In the genomic region with DNA sequence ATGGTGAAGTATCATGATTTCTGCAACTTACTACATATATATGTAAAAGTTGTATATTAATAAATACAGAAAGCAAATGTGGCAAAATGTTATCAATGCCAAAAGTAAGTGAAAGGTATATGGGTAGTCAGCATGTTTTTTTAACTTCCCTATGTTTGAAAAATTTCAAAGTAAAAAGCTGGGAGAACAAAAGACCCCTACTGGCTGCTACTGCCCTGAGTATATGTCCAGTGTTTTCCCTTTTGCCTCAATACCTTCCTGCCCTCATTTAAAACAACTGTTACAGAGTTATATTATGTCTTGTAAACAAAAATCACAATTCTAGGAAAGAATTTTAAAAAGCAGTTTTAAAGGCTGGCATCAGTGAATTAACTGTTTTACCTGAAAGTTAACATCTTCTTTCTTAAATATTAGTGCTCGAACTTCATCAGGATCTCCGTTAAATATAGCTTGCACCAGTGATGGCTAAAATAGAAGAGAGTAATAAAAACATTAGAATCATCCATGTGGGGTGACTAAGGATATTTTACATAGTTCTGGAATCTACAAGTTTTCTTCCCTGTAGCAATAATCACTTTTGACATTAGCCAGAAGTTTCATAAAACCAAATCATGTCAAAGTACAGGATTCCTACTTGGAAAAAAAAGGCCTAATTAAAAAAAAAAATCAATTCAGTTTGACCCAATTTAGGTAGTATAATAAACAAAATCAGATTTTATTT, we compare ENCODE assay signal across 9 cellular contexts. TPM values are rescaled to one million over a fixed set of nuclear protein-coding genes. Genes with fewer than 3 reads are reported as not detected.
DNase-seq lines count a peak whose midpoint lies in the region; ATAC-seq and TF ChIP-seq lines count a peak whose summit lies in the region.
"Had no signal": no experiment of that assay in that cellular context is flagged by ENCODE, and none has a peak within 500 bp of the region (broad histone marks: within the 10 kb centered on the region; RNA-seq: fewer than 3 reads in every experiment).

No MANE protein-coding gene starts in this region.

- H3K27ac ChIP-seq in cardiac muscle cell (no peak overlapping the region), upper lobe of right lung (peak overlapping the region; percentile 80)

- peaks cover 37% of the 10 kb centered on the region for H3K4me1 Mint-ChIP-seq in activated T-helper 17 cell treated with anti-CD3 and anti-CD28 coated beads, Interleukin-2, amount 50 U/mL, for 72 hours

- ATAC-seq in activated T-helper 17 cell treated with anti-CD3 and anti-CD28 coated beads, Interleukin-2, amount 50 U/mL, for 72 hours (replicated peaks), result no peak
- ATAC-seq in upper lobe of right lung, result no peak
- no peak for ATAC-seq in GM21619 (IDR thresholded peaks at IDR 0.05; ENCODE audit: unreplicated experiment)
- no peak for ATAC-seq in HG03135 (IDR thresholded peaks at IDR 0.05; ENCODE audit: unreplicated experiment)
- no peak for ATAC-seq in HG03432 (IDR thresholded peaks at IDR 0.05; ENCODE audit: unreplicated experiment)

- DNase-seq in cardiac muscle cell (ENCODE audit: low read depth in 1 of 2, low spot score in 1 of 2) (peak in 1 of 2 donors; percentile 56), cardiac septum (ENCODE audit: low spot score) (no peak), kidney epithelial cell (ENCODE audit: low read depth) (no peak), upper lobe of right lung (no peak)
- DNase-seq: DMS79 treated with DMSO at 0.1 percent for 48 hours had no signal

- no peaks in the 10 kb centered on the region for H3K9me3 Mint-ChIP-seq in activated T-helper 17 cell treated with anti-CD3 and anti-CD28 coated beads, Interleukin-2, amount 50 U/mL, for 72 hours

- H3K4me3 Mint-ChIP-seq in activated T-helper 17 cell treated with anti-CD3 and anti-CD28 coated beads, Interleukin-2, amount 50 U/mL, for 72 hours, result peak overlapping the region; percentile 82

- TF ChIP-seq CTCF in cardiac muscle cell (IDR thresholded peaks at IDR 0.05; ENCODE audit: low read depth, low read length) (peak; percentile 45), kidney epithelial cell (IDR thresholded peaks at IDR 0.05; ENCODE audit: insufficient read depth, low read length, poor library complexity, severe bottlenecking) (peak; percentile 33), upper lobe of right lung (IDR thresholded peaks at IDR 0.05) (no peak)

- H3K36me3 ChIP-seq in cardiac muscle cell (peaks cover 3% of the 10 kb centered on the region), kidney epithelial cell (ENCODE audit: control insufficient read depth, insufficient read depth, low read length) (no peaks in the 10 kb centered on the region), upper lobe of right lung (no peaks in the 10 kb centered on the region)

- intact Hi-C loops in cardiac septum (cut with DNase I), result no loop called here
- intact Hi-C loops in upper lobe of right lung (cut with DNase I), result no loop called here

- H3K27me3 ChIP-seq in cardiac muscle cell (no peaks in the 10 kb centered on the region), kidney epithelial cell (ENCODE audit: control insufficient read depth, insufficient read depth, low read length) (no peaks in the 10 kb centered on the region), upper lobe of right lung (no peaks in the 10 kb centered on the region)

- H3K4me3 ChIP-seq in cardiac muscle cell (no peak overlapping the region), kidney epithelial cell (ENCODE audit: low read depth, low read length) (no peak overlapping the region), upper lobe of right lung (peak overlapping the region; percentile 49)

- H3K27me3 Mint-ChIP-seq in activated T-helper 17 cell treated with anti-CD3 and anti-CD28 coated beads, Interleukin-2, amount 50 U/mL, for 72 hours, result no peaks in the 10 kb centered on the region

- H3K9me3 ChIP-seq in cardiac muscle cell (ENCODE audit: low read depth) (no peaks in the 10 kb centered on the region), upper lobe of right lung (no peaks in the 10 kb centered on the region)

- peaks cover 72% of the 10 kb centered on the region for H3K36me3 Mint-ChIP-seq in activated T-helper 17 cell treated with anti-CD3 and anti-CD28 coated beads, Interleukin-2, amount 50 U/mL, for 72 hours (ENCODE audit: low read depth)

- H3K27ac Mint-ChIP-seq in activated T-helper 17 cell treated with anti-CD3 and anti-CD28 coated beads, Interleukin-2, amount 50 U/mL, for 72 hours, result peak overlapping the region; percentile 96

- H3K4me1 ChIP-seq in cardiac muscle cell (ENCODE audit: low read depth), result peaks cover 16% of the 10 kb centered on the region
- peaks cover 17% of the 10 kb centered on the region for H3K4me1 ChIP-seq in upper lobe of right lung

RNA-seq across cellular contexts. Expression of a gene that starts 2.8 kb away (rescaled TPM):
- 16.2 and 20.8 TPM in 2 replicates for total RNA-seq in cardiac muscle cell
- 9.7 and 13.8 TPM in 2 replicates for polyA plus RNA-seq in cardiac muscle cell
- total RNA-seq in cardiac septum, result 23.5 TPM
- 10 to 100 TPM; 54.5 to 69.3 TPM for total RNA-seq in activated T-helper 17 cell treated with anti-CD3 and anti-CD28 coated beads, Interleukin-2, amount 50 U/mL, for 72 hours
- total RNA-seq in kidney epithelial cell, result 27.4 and 28.4 TPM in 2 replicates
- total RNA-seq in upper lobe of right lung, result 50.3 TPM
